1 cellular context compared by ENCODE assay signal in genomic region chr4:3276961-3277360, GRCh38.
TF ChIP-seq lines count a peak whose summit lies in the region.

No MANE protein-coding gene starts in this region.

TF ChIP-seq in IMR-90, 13 proteins besides CTCF, POLR2A, EP300 and RAD21 (continued from another document):
- TF ChIP-seq MAZ (IDR thresholded peaks at IDR 0.05; ENCODE audit: borderline replicate concordance, low read depth, low read length) (no peak), BHLHE40 (IDR thresholded peaks at IDR 0.05; ENCODE audit: low read depth, low read length) (no peak), FOS (IDR thresholded peaks at IDR 0.05; ENCODE audit: low read depth, low read length) (no peak)
